19 cellular contexts compared by ENCODE assay signal in genomic region chr5:78791416-78792100, GRCh38.
DNase-seq lines count a peak whose midpoint lies in the region; ATAC-seq, FAIRE-seq and TF ChIP-seq lines count a peak whose summit lies in the region.
"Had no signal": no experiment of that assay in that cellular context is flagged by ENCODE, and none has a peak within 500 bp of the region (broad histone marks: within the 10 kb centered on the region; RNA-seq: fewer than 3 reads in every experiment).

No MANE protein-coding gene starts in this region.

- no peak for TF ChIP-seq POLR2A in IMR-90 (IDR thresholded peaks at IDR 0.05; ENCODE audit: low read depth, low read length)

- no peak for ATAC-seq in IMR-90 (ENCODE audit: low read depth)
- ATAC-seq in activated B cell treated with CpG ODN at 0.5 μM for 24 hours (ENCODE audit: low read depth), result no peak
- no peak for ATAC-seq in naive B cell (ENCODE audit: low read depth in 2 of 2)
- no peak for ATAC-seq in CD4-positive, alpha-beta T cell (ENCODE audit: poor library complexity)

- no peak overlapping the region for H3K27ac ChIP-seq in IMR-90 (ENCODE audit: insufficient read depth, low read length)
- H3K27ac ChIP-seq in endodermal cell (ENCODE audit: low read depth, low read length), result no peak overlapping the region
- no peak overlapping the region for H3K27ac ChIP-seq in CD4-positive, alpha-beta T cell (ENCODE audit: low read depth, low read length)
- H3K27ac ChIP-seq: C4-2B had no signal

- no peak for TF ChIP-seq RAD21 in IMR-90 (IDR thresholded peaks at IDR 0.05; ENCODE audit: low read length)

- no peak overlapping the region for H2BK5ac ChIP-seq in IMR-90 (ENCODE audit: low read depth, low read length, poor library complexity, severe bottlenecking)

- no peak overlapping the region for H4K8ac ChIP-seq in IMR-90 (ENCODE audit: low read depth in 2 of 2, low read length in 2 of 2)

- H3K9ac ChIP-seq in IMR-90 (ENCODE audit: low read depth, low read length), result no peak overlapping the region
- no peak overlapping the region for H3K9ac ChIP-seq in endodermal cell (ENCODE audit: extremely low read depth, low read length, poor library complexity, severe bottlenecking)

- no peak overlapping the region for H3K4ac ChIP-seq in IMR-90 (ENCODE audit: low read depth, low read length)

- no peak overlapping the region for H3K23ac ChIP-seq in IMR-90 (ENCODE audit: low read depth, low read length)

- peak overlapping the region; percentile 59 for H3K4me3 Mint-ChIP-seq in activated B cell treated with CpG ODN at 0.5 μM for 24 hours
- peak overlapping the region in 6 of 8 donors; percentile 6 to 85 (median 59) for H3K4me3 Mint-ChIP-seq in naive B cell
- H3K4me3 Mint-ChIP-seq in endodermal cell, result no peak overlapping the region
- no peak overlapping the region for H3K4me3 Mint-ChIP-seq in CD4-positive, alpha-beta T cell
- H3K4me3 Mint-ChIP-seq: CD4-positive, alpha-beta memory T cell; H9 had no signal

- dilution Hi-C loops in IMR-90 (cut with HindIII; ENCODE audit: low sequenced_read_pairs, unreplicated experiment), result no loop called here

- H4K5ac ChIP-seq in IMR-90 (ENCODE audit: low read depth, low read length), result no peak overlapping the region

- 58% methylated on average over 4 of the region's 11 CpGs; no CpG with 5 or more reads in 1 of the 2 experiments for WGBS in IMR-90 (ENCODE audit: extremely low coverage in 2 of 2, insufficient read length in 1 of 2), 2 experiments
- WGBS in endodermal cell (ENCODE audit: insufficient coverage in 1 of 2, insufficient read length in 1 of 2), 2 experiments, result 94 to 98% methylated on average over 6 to 11 of the region's 11 CpGs

- H2AFZ ChIP-seq in IMR-90 (replicated peaks; ENCODE audit: low read length, poor library complexity), result no peak overlapping the region

- peaks cover 4% of the 10 kb centered on the region; the same call in 1 of the 2 replicates for H3K9me1 ChIP-seq in IMR-90 (ENCODE audit: insufficient read depth, low read length)

- no peak overlapping the region for H4K91ac ChIP-seq in IMR-90 (ENCODE audit: insufficient read depth, low read depth, low read length)

- H3K56ac ChIP-seq in IMR-90 (ENCODE audit: extremely low read depth, insufficient read depth, low read length), result no peak overlapping the region

- DNase-seq in IMR-90 (no peak), activated B cell treated with CpG ODN at 0.5 μM for 24 hours (no peak), naive B cell (no peak), urothelium cell line (ENCODE audit: low spot score) (no peak), endodermal cell (no peak)
- no peak for DNase-seq in NK-92 treated with Interleukin-12 subunit alpha and Interleukin-12 subunit beta, amount 100 ng/mL, for 24 hours (lab: John Stamatoyannopoulos, UW)
- no peak for DNase-seq in CD4-positive, alpha-beta T cell
- DNase-seq: ACHN; Calu3; CD4-positive, alpha-beta memory T cell; DMS53; DND-41; H9 had no signal

- no TSS peak for BruUV-seq in IMR-90 (replicated peaks; lab: Mats Ljungman, UMichigan)

- H3K36me3 ChIP-seq in IMR-90 (ENCODE audit: control insufficient read depth, insufficient read depth, low read length), result no peaks in the 10 kb centered on the region
- H3K36me3 ChIP-seq in endodermal cell (ENCODE audit: control insufficient read depth, insufficient read depth, low read length), result no peaks in the 10 kb centered on the region

- no peak overlapping the region for H2AK5ac ChIP-seq in IMR-90 (ENCODE audit: low read depth, low read length)

- H4K20me1 ChIP-seq in IMR-90 (ENCODE audit: insufficient read depth, low read length), result no peaks in the 10 kb centered on the region

- H2BK15ac ChIP-seq in IMR-90 (ENCODE audit: low read depth, low read length), result 0 out of 3 replicates have a peak overlapping the region, but pooled peaks have one; percentile 28

- POLR2A ChIA-PET in IMR-90 (lab: Charles Lee; ENCODE audit: unreplicated experiment), result no interaction called here
- POLR2A ChIA-PET in activated B cell treated with CpG ODN at 0.5 μM for 24 hours (lab: Charles Lee), result interaction anchor here (0.6 to 1.8 kb wide), 10 partner anchors 10 to 193 kb away, joined by 3 to 14 read pairs (median 4); partner anchors contain the start of gene ARSB
- POLR2A ChIA-PET in CD4-positive, alpha-beta T cell (lab: Charles Lee), result no interaction called here

- H3K27me3 ChIP-seq in IMR-90 (ENCODE audit: control insufficient read depth, insufficient read depth, low read length) (no peaks in the 10 kb centered on the region), endodermal cell (ENCODE audit: control insufficient read depth, insufficient read depth, low read length, poor library complexity, severe bottlenecking) (no peaks in the 10 kb centered on the region)
- no peaks in the 10 kb centered on the region for H3K27me3 ChIP-seq in CD4-positive, alpha-beta T cell (ENCODE audit: control insufficient read depth, insufficient read depth, low read length)

- H3K9me3 ChIP-seq in IMR-90 (ENCODE audit: control insufficient read depth, insufficient read depth, low read length) (no peaks in the 10 kb centered on the region), endodermal cell (ENCODE audit: control insufficient read depth, low read length) (no peaks in the 10 kb centered on the region)
- no peaks in the 10 kb centered on the region for H3K9me3 ChIP-seq in CD4-positive, alpha-beta T cell (ENCODE audit: control insufficient read depth, low read length)

- H3K27ac Mint-ChIP-seq in activated B cell treated with CpG ODN at 0.5 μM for 24 hours, result peak overlapping the region; percentile 61
- peak overlapping the region in 3 of 6 donors; percentile 39 to 83 (median 83) for H3K27ac Mint-ChIP-seq in naive B cell
- no peak overlapping the region for H3K27ac Mint-ChIP-seq in endodermal cell
- H3K27ac Mint-ChIP-seq in CD4-positive, alpha-beta T cell, result no peak overlapping the region
- H3K27ac Mint-ChIP-seq: CD4-positive, alpha-beta memory T cell; H9 had no signal

- no peak overlapping the region for H3K18ac ChIP-seq in IMR-90 (ENCODE audit: low read depth, low read length)

- H3K4me1 Mint-ChIP-seq in activated B cell treated with CpG ODN at 0.5 μM for 24 hours (peaks cover 58% of the 10 kb centered on the region), naive B cell (peaks cover 34 to 71% (median 58%) of the 10 kb centered on the region in 3 donors), endodermal cell (peaks cover 33% of the 10 kb centered on the region)
- H3K4me1 Mint-ChIP-seq in CD4-positive, alpha-beta T cell (ENCODE audit: low read depth), result no peaks in the 10 kb centered on the region
- H3K4me1 Mint-ChIP-seq: CD4-positive, alpha-beta memory T cell had no signal

- H3K4me3 ChIP-seq in IMR-90 (ENCODE audit: insufficient read depth, low read depth, low read length) (no peak overlapping the region), endodermal cell (ENCODE audit: low read length) (no peak overlapping the region)

- H3K4me2 ChIP-seq in IMR-90 (ENCODE audit: low read depth, low read length), result no peak overlapping the region

- no peaks in the 10 kb centered on the region for H3K79me1 ChIP-seq in IMR-90 (ENCODE audit: low read depth in 1 of 2, low read length in 2 of 2)

- H3K14ac ChIP-seq in IMR-90 (replicated peaks; ENCODE audit: low read depth, low read length), result no peak overlapping the region

- H3K36me3 Mint-ChIP-seq in activated B cell treated with CpG ODN at 0.5 μM for 24 hours (ENCODE audit: low read depth) (no peaks in the 10 kb centered on the region), naive B cell (peaks cover 0 to 3% of the 10 kb centered on the region in 2 donors), endodermal cell (ENCODE audit: low read depth) (no peaks in the 10 kb centered on the region)
- peaks cover 7% of the 10 kb centered on the region for H3K36me3 Mint-ChIP-seq in CD4-positive, alpha-beta T cell (ENCODE audit: low read depth)

- intact Hi-C loops in IMR-90 (cut with micrococcal nuclease) (no loop called here), activated B cell treated with CpG ODN at 0.5 μM for 24 hours (cut with micrococcal nuclease) (loop anchor here (1.0 to 2.0 kb wide), 2 partner anchors 31 to 65 kb away; no protein-coding TSS in a partner anchor)
- intact Hi-C loops in CD4-positive, alpha-beta T cell (cut with DNase I, micrococcal nuclease), result no loop called here

- H2BK20ac ChIP-seq in IMR-90 (ENCODE audit: low read depth, low read length), result no peak overlapping the region

- no peak for TF ChIP-seq CTCF in IMR-90 (conservative IDR thresholded peaks at IDR 0.05; ENCODE audit: low read depth, low read length)
- no peak for TF ChIP-seq CTCF in activated B cell treated with CpG ODN at 0.5 μM for 24 hours (IDR thresholded peaks at IDR 0.05)
- no peak for TF ChIP-seq CTCF in endodermal cell (conservative IDR thresholded peaks at IDR 0.05)
- no peak for TF ChIP-seq CTCF in CD4-positive, alpha-beta T cell (IDR thresholded peaks at IDR 0.05)

- H3K27me3 Mint-ChIP-seq in activated B cell treated with CpG ODN at 0.5 μM for 24 hours, result no peaks in the 10 kb centered on the region
- H3K27me3 Mint-ChIP-seq in naive B cell, result no peaks in the 10 kb centered on the region
- H3K27me3 Mint-ChIP-seq in endodermal cell (ENCODE audit: insufficient read depth), result no peaks in the 10 kb centered on the region
- H3K27me3 Mint-ChIP-seq in CD4-positive, alpha-beta T cell, result no peaks in the 10 kb centered on the region
- H3K27me3 Mint-ChIP-seq: CD4-positive, alpha-beta memory T cell; IgD-negative memory B cell had no signal

- no peak overlapping the region for H2AK9ac ChIP-seq in IMR-90 (replicated peaks; ENCODE audit: low read depth, low read length, poor library complexity)

- no peaks in the 10 kb centered on the region for H3K9me3 Mint-ChIP-seq in activated B cell treated with CpG ODN at 0.5 μM for 24 hours
- peaks cover 0 to 7% (median 4%) of the 10 kb centered on the region in 7 donors for H3K9me3 Mint-ChIP-seq in naive B cell
- no peaks in the 10 kb centered on the region for H3K9me3 Mint-ChIP-seq in endodermal cell
- H3K9me3 Mint-ChIP-seq in CD4-positive, alpha-beta T cell, result peaks cover 2% of the 10 kb centered on the region
- H3K9me3 Mint-ChIP-seq: CD4-positive, alpha-beta memory T cell; H9 had no signal

- in situ Hi-C loops in IMR-90 (cut with MboI; ENCODE audit: low sequenced_read_pairs), result no loop called here

- no peak overlapping the region for H2BK120ac ChIP-seq in IMR-90 (ENCODE audit: low read depth, low read length)

- CTCF ChIA-PET in IMR-90 (lab: Yijun Ruan, JAX) (no interaction called here), activated B cell treated with CpG ODN at 0.5 μM for 24 hours (lab: Charles Lee) (no interaction called here)
- CTCF ChIA-PET in CD4-positive, alpha-beta T cell (lab: Charles Lee), result no interaction called here

- H3K4me1 ChIP-seq in IMR-90 (ENCODE audit: control insufficient read depth, insufficient read depth, low read length), result peaks cover 4% of the 10 kb centered on the region
- peaks cover 19% of the 10 kb centered on the region for H3K4me1 ChIP-seq in endodermal cell (ENCODE audit: control insufficient read depth, insufficient read depth, low read length)

- no peak for FAIRE-seq in urothelium cell line (lab: Jason Lieb, UNC)
- FAIRE-seq: A204.1, G401.6, H1, HTR-8/SVneo had no signal

TF ChIP-seq in IMR-90, 13 proteins besides CTCF, POLR2A, EP300 and RAD21:
- TF ChIP-seq CHD1 (IDR thresholded peaks at IDR 0.05; ENCODE audit: low read depth, low read length), result no peak
TF ChIP-seq in IMR-90: peak in this region for 0.

Comparison
In these comparisons a context has a peak if more than half of its experiments do, and no peak if none do; other contexts are left out.
1. H3K4me3 Mint-ChIP-seq: peak in activated B cell treated with CpG ODN at 0.5 μM for 24 hours (single experiment) and naive B cell (6 of 8); none in endodermal cell (single experiment) and CD4-positive, alpha-beta T cell (single experiment).